Comparison of ENCODE assay signal across 10 cellular contexts in genomic region chr7:76230214-76230613, GRCh38. TPM values are rescaled to one million over a fixed set of nuclear protein-coding genes. Genes with fewer than 3 reads are reported as not detected.
"Had no signal": no experiment of that assay in that cellular context is flagged by ENCODE, and none has a peak within 500 bp of the region (broad histone marks: within the 10 kb centered on the region; RNA-seq: fewer than 3 reads in every experiment).

No MANE protein-coding gene starts in this region.

- DNase-seq: GM23248, GOT3, H9, HCEC 1CT, HFFc6, KG1 had no signal

- H3K27ac ChIP-seq: GM23248, HL-60 had no signal

- H3K4me3 ChIP-seq: GM23248 had no signal

- H3K27ac Mint-ChIP-seq: H9, HFFc6, IgD-negative memory B cell had no signal

- H3K9me3 Mint-ChIP-seq: H9, HFFc6 had no signal

- H2AFZ ChIP-seq: GM23248 had no signal

- FAIRE-seq: H54, HTR-8/SVneo had no signal

- H3K9ac ChIP-seq: GM23248 had no signal

- H3K4me3 Mint-ChIP-seq: H9, HFFc6, IgD-negative memory B cell had no signal

RNA-seq across cellular contexts. Expression of gene SRRM3, which starts 28.5 kb away (rescaled TPM):
- polyA plus RNA-seq: IgD-negative memory B cell had no signal
